32 cellular contexts compared by ENCODE assay signal in the genomic region with DNA sequence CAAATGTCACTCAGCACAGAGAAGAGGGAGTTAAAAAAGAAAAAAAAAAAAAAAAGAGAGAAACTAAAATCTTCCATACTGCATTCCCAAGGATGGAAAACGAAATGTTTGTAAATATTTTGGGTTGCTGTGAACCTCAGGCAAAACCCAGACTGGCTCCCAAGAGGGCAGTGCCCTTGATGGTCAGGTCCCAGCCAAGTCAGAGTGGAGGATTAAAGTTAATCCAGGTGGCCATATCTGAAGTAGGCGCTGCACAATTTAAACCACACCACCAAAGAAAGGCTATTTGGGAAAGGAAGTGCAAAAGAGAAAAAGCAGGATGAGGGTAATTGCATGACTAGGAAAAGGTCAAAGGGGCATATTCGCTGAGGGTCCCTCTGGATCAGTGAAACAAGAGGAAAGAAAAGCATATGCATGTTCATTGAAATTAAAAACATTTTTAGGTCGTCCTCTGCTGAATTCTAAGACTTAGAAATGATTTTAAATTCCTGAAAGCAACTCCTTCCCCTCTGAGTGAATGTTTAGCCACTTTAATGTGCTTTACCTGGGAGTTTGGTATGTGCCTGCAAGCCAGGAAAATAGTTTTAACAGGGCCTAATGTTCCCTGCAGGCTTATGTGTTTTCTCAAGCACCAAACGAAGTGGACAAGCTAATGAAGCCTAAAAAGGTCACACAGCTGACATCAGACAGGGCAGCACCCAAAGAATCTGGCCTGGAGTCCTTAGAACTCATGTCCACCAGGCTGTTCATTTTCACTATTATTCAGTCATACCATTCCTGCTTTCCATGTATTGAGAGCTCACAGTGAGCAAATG.
A peak's percentile ranks its signal among the peaks of the same experiment; 100 is the strongest.
DNase-seq lines count a peak whose midpoint lies in the region; ATAC-seq, FAIRE-seq and TF ChIP-seq lines count a peak whose summit lies in the region.
"Had no signal": no experiment of that assay in that cellular context is flagged by ENCODE, and none has a peak within 500 bp of the region (broad histone marks: within the 10 kb centered on the region; RNA-seq: fewer than 3 reads in every experiment).

No MANE protein-coding gene starts in this region.

- H3K36me3 ChIP-seq in DND-41 (ENCODE audit: insufficient read depth, low read length), result no peaks in the 10 kb centered on the region
- H3K36me3 ChIP-seq in astrocyte (ENCODE audit: insufficient read depth, low read length), result no peaks in the 10 kb centered on the region
- H3K36me3 ChIP-seq in iPS-20b (ENCODE audit: insufficient read depth, low read depth, low read length), result no peaks in the 10 kb centered on the region
- no peaks in the 10 kb centered on the region for H3K36me3 ChIP-seq in neural cell (ENCODE audit: insufficient read depth, low read length)
- H3K36me3 ChIP-seq: esophagus squamous epithelium, gastrocnemius medialis, left ventricle myocardium inferior, SJCRH30, tibial nerve had no signal

- ATAC-seq in DND-41 (ENCODE audit: insufficient read depth, low read depth) (no peak), GM18861 (IDR thresholded peaks at IDR 0.05; ENCODE audit: unreplicated experiment) (no peak), GM18870 (IDR thresholded peaks at IDR 0.05; ENCODE audit: unreplicated experiment) (no peak)
- ATAC-seq: gastrocnemius medialis, mucosa of descending colon had no signal

- H3K4me3 Mint-ChIP-seq in astrocyte (ENCODE audit: unreplicated experiment), result no peak overlapping the region
- H3K4me3 Mint-ChIP-seq: CD8-positive, alpha-beta memory T cell; neural crest cell; stimulated activated naive CD8-positive, alpha-beta T cell treated with anti-CD3 and anti-CD28 coated beads, Interleukin-15, Interleukin-2, amounts not matched to agents 100 ng/mL and 50 ng/mL, for 24 hours had no signal

- no peak overlapping the region for H3K4me2 ChIP-seq in DND-41 (ENCODE audit: insufficient read depth, low read length)
- no peak overlapping the region for H3K4me2 ChIP-seq in astrocyte (ENCODE audit: low read length)
- no peak overlapping the region for H3K4me2 ChIP-seq in neural cell (ENCODE audit: low read length)

- H2AFZ ChIP-seq in DND-41 (ENCODE audit: low read depth, low read length) (no peak overlapping the region), astrocyte (ENCODE audit: low read depth, low read length) (no peak overlapping the region), neural cell (ENCODE audit: low read depth, low read length) (peak overlapping the region; percentile 11)

- TF ChIP-seq RAD21 in neural cell (conservative IDR thresholded peaks at IDR 0.05), result no peak

- no peaks in the 10 kb centered on the region for H3K9me3 Mint-ChIP-seq in astrocyte (ENCODE audit: unreplicated experiment)
- H3K9me3 Mint-ChIP-seq: CD8-positive, alpha-beta memory T cell; neural crest cell; stimulated activated naive CD8-positive, alpha-beta T cell treated with anti-CD3 and anti-CD28 coated beads, Interleukin-15, Interleukin-2, amounts not matched to agents 100 ng/mL and 50 ng/mL, for 24 hours had no signal

- no peak overlapping the region for H3K27ac Mint-ChIP-seq in astrocyte (ENCODE audit: unreplicated experiment)
- H3K27ac Mint-ChIP-seq: stimulated activated naive CD8-positive, alpha-beta T cell treated with anti-CD3 and anti-CD28 coated beads, Interleukin-15, Interleukin-2, amounts not matched to agents 100 ng/mL and 50 ng/mL, for 24 hours had no signal

- H3K27me3 ChIP-seq in DND-41 (ENCODE audit: insufficient read depth, low read length, poor library complexity) (no peaks in the 10 kb centered on the region), astrocyte (ENCODE audit: insufficient read depth, low read length) (no peaks in the 10 kb centered on the region), iPS-20b (ENCODE audit: insufficient read depth, low read length) (no peaks in the 10 kb centered on the region), neural cell (ENCODE audit: insufficient read depth, low read depth, low read length) (no peaks in the 10 kb centered on the region)
- H3K27me3 ChIP-seq: esophagus squamous epithelium, gastrocnemius medialis, SJCRH30, tibial nerve had no signal

- no peaks in the 10 kb centered on the region for H3K36me3 Mint-ChIP-seq in astrocyte (ENCODE audit: low read depth, unreplicated experiment)
- H3K36me3 Mint-ChIP-seq: brain had no signal

- CTCF ChIA-PET in RWPE1 (lab: Yijun Ruan, JAX), result interaction anchor here (0.6 kb wide), 1 partner anchor 80 kb away, joined by 4 read pairs; no protein-coding TSS in a partner anchor

- no peaks in the 10 kb centered on the region for H3F3A ChIP-seq in neural cell (ENCODE audit: insufficient read depth, low read length, poor library complexity, severe bottlenecking)

- FAIRE-seq in astrocyte (lab: Jason Lieb, UNC), result peak; percentile 13
- FAIRE-seq: A204.1, colon, H54, RCC 7860, TTC549 had no signal

- H3K4me1 ChIP-seq in DND-41 (ENCODE audit: insufficient read depth, low read length) (peaks cover 28% of the 10 kb centered on the region), astrocyte (ENCODE audit: insufficient read depth, low read length) (peaks cover 16% of the 10 kb centered on the region), iPS-20b (ENCODE audit: insufficient read depth, low read length) (0 out of 2 replicates have a peak, but pooled peaks cover 13% of the 10 kb centered on the region)
- H3K4me1 ChIP-seq: esophagus squamous epithelium, gastrocnemius medialis, SJCRH30, tibial nerve had no signal

- H3K9ac ChIP-seq in DND-41 (ENCODE audit: low read depth, low read length) (no peak overlapping the region), astrocyte (ENCODE audit: low read length) (no peak overlapping the region), iPS-20b (ENCODE audit: low read depth, low read length) (0 out of 2 replicates have a peak overlapping the region, but pooled peaks have one; percentile 37), neural cell (ENCODE audit: low read length) (no peak overlapping the region)

- H3K9me3 ChIP-seq in DND-41 (ENCODE audit: insufficient read depth, low read length, severe bottlenecking) (no peaks in the 10 kb centered on the region), astrocyte (ENCODE audit: insufficient read depth, low read depth, low read length) (no peaks in the 10 kb centered on the region), iPS-20b (ENCODE audit: insufficient read depth, low read depth, low read length) (no peaks in the 10 kb centered on the region), neural cell (ENCODE audit: low read length) (no peaks in the 10 kb centered on the region)
- H3K9me3 ChIP-seq: esophagus squamous epithelium, gastrocnemius medialis, left ventricle myocardium inferior, mucosa of descending colon, SJCRH30, tibial nerve had no signal

- H4K20me1 ChIP-seq in DND-41 (ENCODE audit: insufficient read depth, low read length) (no peaks in the 10 kb centered on the region), astrocyte (ENCODE audit: insufficient read depth, low read length) (no peaks in the 10 kb centered on the region), neural cell (ENCODE audit: insufficient read depth) (no peaks in the 10 kb centered on the region)

- H3K27ac ChIP-seq in DND-41 (ENCODE audit: low read length), result 0 out of 2 replicates have a peak overlapping the region, but pooled peaks have one; percentile 3
- no peak overlapping the region for H3K27ac ChIP-seq in astrocyte (ENCODE audit: low read depth, low read length)
- H3K27ac ChIP-seq in iPS-20b (ENCODE audit: low read length), result no peak overlapping the region
- no peak overlapping the region for H3K27ac ChIP-seq in neural cell (ENCODE audit: low read length)
- H3K27ac ChIP-seq in RWPE1, result no peak overlapping the region
- H3K27ac ChIP-seq: esophagus squamous epithelium, gastrocnemius medialis, left ventricle myocardium inferior, SJCRH30, tibial nerve had no signal

- TF ChIP-seq EP300 in neural cell (conservative IDR thresholded peaks at IDR 0.05; ENCODE audit: poor library complexity, severe bottlenecking), result no peak

- no peaks in the 10 kb centered on the region for H3K9me2 ChIP-seq in neural cell (ENCODE audit: insufficient read depth, low read length)

- TF ChIP-seq CTCF in DND-41 (IDR thresholded peaks at IDR 0.05; ENCODE audit: borderline replicate concordance, extremely low read depth, low read length, poor library complexity, severe bottlenecking) (no peak), astrocyte (IDR thresholded peaks at IDR 0.05; ENCODE audit: insufficient read depth, low read depth, low read length) (no peak), neural cell (IDR thresholded peaks at IDR 0.05; ENCODE audit: poor library complexity, severe bottlenecking) (no peak), RWPE1 (conservative IDR thresholded peaks at IDR 0.05; ENCODE audit: low read depth) (no peak)

- POLR2A ChIA-PET in RWPE1 (lab: Yijun Ruan, JAX; ENCODE audit: low non-redundant PET), result no interaction called here

- DNase-seq in DND-41, result no peak
- DNase-seq in astrocyte (ENCODE audit: low read depth), result no peak
- DNase-seq in activated CD4-positive, alpha-beta T cell treated with anti-CD3 and anti-CD28 coated beads for 48 hours, result no peak
- no peak for DNase-seq in RWPE1 (ENCODE audit: low spot score)
- DNase-seq: activated CD8-positive, alpha-beta memory T cell treated with anti-CD3 and anti-CD28 coated beads for 24 hours; activated gamma-delta T cell treated with Interleukin-2 at 50 U/mL for 16 hours; activated T-cell treated with anti-CD3 and anti-CD28 coated beads, Interleukin-2, amount 50 U/mL, for 1 hour; AML-193; CD8-positive, alpha-beta memory T cell; DMS153; effector memory CD4-positive, alpha-beta T cell; esophagus squamous epithelium; gastrocnemius medialis; Karpas-422; left ventricle myocardium inferior; mucosa of descending colon; NCI-H187; NCI-H524 treated with DMSO at 0.1 percent for 48 hours; SJCRH30 had no signal

- peaks cover 31% of the 10 kb centered on the region for H3K4me1 Mint-ChIP-seq in astrocyte (ENCODE audit: low read depth, unreplicated experiment)

- H3K79me2 ChIP-seq in DND-41 (ENCODE audit: insufficient read depth, low read length) (no peaks in the 10 kb centered on the region), astrocyte (ENCODE audit: insufficient read depth, low read length) (no peaks in the 10 kb centered on the region), neural cell (replicated peaks; ENCODE audit: insufficient read depth, low read length) (no peaks in the 10 kb centered on the region)

- H3K27me3 Mint-ChIP-seq in astrocyte (ENCODE audit: low read depth, unreplicated experiment), result no peaks in the 10 kb centered on the region
- H3K27me3 Mint-ChIP-seq: stimulated activated naive CD8-positive, alpha-beta T cell treated with anti-CD3 and anti-CD28 coated beads, Interleukin-15, Interleukin-2, amounts not matched to agents 100 ng/mL and 50 ng/mL, for 24 hours had no signal

- H3K4me3 ChIP-seq in DND-41 (ENCODE audit: low read depth in 1 of 2, low read length in 2 of 2), result no peak overlapping the region
- no peak overlapping the region for H3K4me3 ChIP-seq in astrocyte (ENCODE audit: insufficient read depth, low read depth, low read length)
- peak overlapping the region; percentile 20; the same call in 1 of the 2 replicates for H3K4me3 ChIP-seq in iPS-20b (ENCODE audit: low read length)
- H3K4me3 ChIP-seq in neural cell (ENCODE audit: low read length), result no peak overlapping the region
- H3K4me3 ChIP-seq: esophagus squamous epithelium, gastrocnemius medialis, left ventricle myocardium inferior, mucosa of descending colon, SJCRH30, tibial nerve had no signal

TF ChIP-seq in neural cell, 6 proteins besides CTCF, POLR2A, EP300 and RAD21 (continues in another document):
- TF ChIP-seq TAF1 (IDR thresholded peaks at IDR 0.05; ENCODE audit: low read depth), result no peak
- TF ChIP-seq EZH2 (IDR thresholded peaks at IDR 0.05; ENCODE audit: borderline replicate concordance, insufficient read depth, low read length, poor library complexity, severe bottlenecking), result no peak
